In the genomic region with DNA sequence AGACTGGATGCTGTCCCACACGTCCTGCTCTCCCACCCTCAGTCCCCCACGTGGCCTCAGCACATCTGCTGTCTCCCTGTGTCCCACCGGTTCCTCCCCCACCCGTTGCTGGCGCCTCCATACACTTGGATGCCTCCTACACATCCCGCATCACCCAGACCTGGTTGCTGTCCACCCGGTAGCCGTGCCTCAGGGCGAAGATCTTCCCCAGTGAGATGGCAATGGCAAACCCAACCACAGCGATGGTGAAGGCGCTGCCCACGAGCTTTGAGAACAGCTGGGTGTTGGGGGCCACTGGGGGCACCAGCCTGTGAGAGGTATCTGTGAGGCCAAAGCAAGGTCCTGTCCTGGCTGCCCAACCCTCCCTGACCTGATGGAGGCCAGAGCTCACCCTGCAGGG, we compare ENCODE assay signal across 32 cellular contexts. TPM values are rescaled to one million over a fixed set of nuclear protein-coding genes. Genes with fewer than 3 reads are reported as not detected.
"Had no signal": no experiment of that assay in that cellular context is flagged by ENCODE, and none has a peak within 500 bp of the region (broad histone marks: within the 10 kb centered on the region; RNA-seq: fewer than 3 reads in every experiment).

No MANE protein-coding gene starts in this region.

- H3K27me3 Mint-ChIP-seq: activated CD4-positive, alpha-beta memory T cell treated with anti-CD3 and anti-CD28 coated beads for 36 hours; activated naive CD4-positive, alpha-beta T cell treated with anti-CD3 and anti-CD28 coated beads, Interleukin-2, amount 10 ng/mL, durations not matched to agents 7 days and 5 days; activated naive CD8-positive, alpha-beta T cell; activated naive CD8-positive, alpha-beta T cell treated with anti-CD3 and anti-CD28 coated beads, Interleukin-2, amount 50 U/mL, for 24 hours; brain had no signal

- H3K9me3 Mint-ChIP-seq: activated CD4-positive, alpha-beta memory T cell treated with anti-CD3 and anti-CD28 coated beads for 36 hours; activated naive CD4-positive, alpha-beta T cell treated with anti-CD3 and anti-CD28 coated beads, Interleukin-2, amount 10 ng/mL, durations not matched to agents 7 days and 5 days; activated naive CD8-positive, alpha-beta T cell treated with anti-CD3 and anti-CD28 coated beads, Interleukin-2, amount 50 U/mL, for 24 hours; activated T-cell treated with anti-CD3 and anti-CD28 coated beads, Interleukin-2, amount 50 U/mL, for 4 hours; activated T-helper 1 cell treated with anti-CD3 and anti-CD28 coated beads, Interleukin-12 subunit alpha, Interleukin-12 subunit beta, Interleukin-2, Interleukin-4 antibody, amounts not matched to agents 30 ng/mL and 10 ng/mL and 1 ng/mL, durations not matched to agents 14 hours and 24 hours and 36 hours; brain had no signal

- H3K9me3 ChIP-seq: MG63 had no signal

- H3K36me3 ChIP-seq: MG63 had no signal

- ATAC-seq: activated naive CD8-positive, alpha-beta T cell treated with anti-CD3 and anti-CD28 coated beads, Interleukin-2, amount 50 U/mL, for 24 hours; activated T-cell treated with anti-CD3 and anti-CD28 coated beads, Interleukin-2, amount 50 U/mL, for 4 hours; Panc1; Right ventricle myocardium inferior had no signal

- H3K27me3 ChIP-seq: MG63 had no signal

- H3K4me3 ChIP-seq: MG63 had no signal

- DNase-seq: activated CD4-positive, alpha-beta memory T cell treated with anti-CD3 and anti-CD28 coated beads for 36 hours; activated CD4-positive, alpha-beta T cell treated with anti-CD3 and anti-CD28 coated beads, Interleukin-2, amount 50 U/mL, for 1 hour; activated CD8-positive, alpha-beta memory T cell treated with anti-CD3 and anti-CD28 coated beads, Interleukin-2, amount 50 U/mL, for 4 hours; activated effector memory CD4-positive, alpha-beta T cell treated with Interleukin-2 at 50 U/mL for 16 hours; activated naive CD4-positive, alpha-beta T cell treated with anti-CD3 and anti-CD28 coated beads, Interleukin-2, amount 10 ng/mL, durations not matched to agents 7 days and 5 days; activated naive CD8-positive, alpha-beta T cell treated with anti-CD3 and anti-CD28 coated beads, Interleukin-2, amount 50 U/mL, for 24 hours; activated T-cell treated with anti-CD3 and anti-CD28 coated beads for 4 hours; activated T-cell treated with anti-CD3 and anti-CD28 coated beads, Interleukin-2, amount 50 U/mL, for 4 hours; anterior cingulate cortex; caudate nucleus; Karpas-422; KBM-7; MG63; NCI-H1048; NCI-H1105 treated with DMSO at 0.1 percent for 48 hours; NCI-H1436; NCI-H1694; NCI-H1930; NCI-H2081 treated with DMSO at 0.1 percent for 48 hours; NCI-H226; NCI-H446 treated with DMSO at 0.1 percent for 48 hours; NCI-H524 treated with DMSO at 0.1 percent for 48 hours had no signal

- H3K4me3 Mint-ChIP-seq: activated CD4-positive, alpha-beta memory T cell treated with anti-CD3 and anti-CD28 coated beads for 36 hours; activated naive CD4-positive, alpha-beta T cell treated with anti-CD3 and anti-CD28 coated beads, Interleukin-2, amount 10 ng/mL, durations not matched to agents 7 days and 5 days; activated naive CD8-positive, alpha-beta T cell; activated naive CD8-positive, alpha-beta T cell treated with anti-CD3 and anti-CD28 coated beads, Interleukin-2, amount 50 U/mL, for 24 hours; activated T-cell treated with anti-CD3 and anti-CD28 coated beads, Interleukin-2, amount 50 U/mL, for 4 hours; activated T-helper 1 cell treated with anti-CD3 and anti-CD28 coated beads, Interleukin-12 subunit alpha, Interleukin-12 subunit beta, Interleukin-2, Interleukin-4 antibody, amounts not matched to agents 30 ng/mL and 10 ng/mL and 1 ng/mL, durations not matched to agents 14 hours and 24 hours and 36 hours; brain had no signal

- H3K27ac Mint-ChIP-seq: activated CD4-positive, alpha-beta memory T cell treated with anti-CD3 and anti-CD28 coated beads for 36 hours; activated naive CD4-positive, alpha-beta T cell treated with anti-CD3 and anti-CD28 coated beads, Interleukin-2, amount 10 ng/mL, durations not matched to agents 7 days and 5 days; activated naive CD8-positive, alpha-beta T cell; activated naive CD8-positive, alpha-beta T cell treated with anti-CD3 and anti-CD28 coated beads, Interleukin-2, amount 50 U/mL, for 24 hours; activated T-helper 1 cell treated with anti-CD3 and anti-CD28 coated beads, Interleukin-12 subunit alpha, Interleukin-12 subunit beta, Interleukin-2, Interleukin-4 antibody, amounts not matched to agents 30 ng/mL and 10 ng/mL and 1 ng/mL, durations not matched to agents 14 hours and 24 hours and 36 hours; brain had no signal

- FAIRE-seq: TTC549 had no signal

RNA-seq across cellular contexts. Expression of a gene that starts 9.3 kb away (rescaled TPM):
- total RNA-seq: activated T-cell treated with anti-CD3 and anti-CD28 coated beads, Interleukin-2, amount 50 U/mL, for 4 hours; activated T-helper 1 cell treated with anti-CD3 and anti-CD28 coated beads, Interleukin-12 subunit alpha, Interleukin-12 subunit beta, Interleukin-2, Interleukin-4 antibody, amounts not matched to agents 30 ng/mL and 10 ng/mL and 1 ng/mL, durations not matched to agents 14 hours and 24 hours and 36 hours; bronchial epithelial cell; cerebellum; Right ventricle myocardium inferior; RPMI7951; T-helper 1 cell treated with Interleukin-12 subunit alpha and Interleukin-12 subunit beta and Interleukin-4 antibody, amounts not matched to agents 30 ng/mL and 1 ng/mL, for 36 hours had no signal
